Comparison of ENCODE assay signal across 1 cellular context in the genomic region with DNA sequence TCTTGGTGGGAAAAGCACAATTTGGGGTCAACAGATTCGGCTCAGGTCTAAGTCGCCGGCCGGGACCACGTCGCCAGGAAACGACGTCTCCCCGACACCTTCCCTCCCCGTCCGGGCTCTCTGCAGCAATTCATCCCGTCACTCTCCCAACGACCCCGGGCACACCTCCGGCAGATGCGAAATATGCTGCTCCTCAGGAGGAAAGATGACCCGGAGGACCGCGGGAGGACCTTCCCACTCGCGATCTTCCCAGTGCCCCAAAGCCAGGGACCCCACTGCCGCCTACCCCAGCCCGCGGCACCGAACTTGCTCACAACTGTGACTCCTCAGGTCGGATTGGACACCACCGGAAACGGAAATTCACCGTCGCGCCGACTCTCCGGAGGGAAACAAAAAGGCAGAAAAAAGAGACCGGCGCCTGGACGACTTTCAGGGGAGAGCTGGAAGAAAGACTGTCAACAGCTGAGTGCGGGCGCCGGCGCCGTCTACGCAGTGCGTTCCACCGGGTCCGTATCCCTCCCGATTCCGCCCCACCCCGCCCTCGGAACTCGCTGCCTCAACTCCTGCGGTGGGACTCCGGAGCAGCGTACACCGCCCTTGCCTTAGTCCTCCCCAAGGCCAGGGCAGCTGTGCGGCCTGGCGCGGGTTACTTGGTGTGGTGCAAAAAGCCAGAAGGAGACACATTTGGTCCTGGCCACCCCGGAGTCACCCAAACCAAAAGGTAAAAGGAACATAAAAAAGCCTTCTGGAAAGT.
TF ChIP-seq lines count a peak whose summit lies in the region.

No MANE protein-coding gene starts in this region.

TF ChIP-seq in GM12878, 131 proteins besides CTCF, POLR2A, EP300 and RAD21 (continues in another document):
- TF ChIP-seq IRF4 (IDR thresholded peaks at IDR 0.05; ENCODE audit: low read depth, low read length) (no peak), MXI1 (IDR thresholded peaks at IDR 0.05; ENCODE audit: low read depth, low read length) (peak; percentile 89), SIX5 (IDR thresholded peaks at IDR 0.05; ENCODE audit: low read depth, low read length, severe bottlenecking) (peak; percentile 69), EGR1 (IDR thresholded peaks at IDR 0.05; ENCODE audit: borderline replicate concordance in 1 of 2, low read depth in 2 of 2, low read length in 2 of 2) (peak; percentile 46 to 76), MEF2B (IDR thresholded peaks at IDR 0.05; ENCODE audit: partially characterized antibody, poor library complexity, severe bottlenecking) (peak; percentile 37), HCFC1 (IDR thresholded peaks at IDR 0.05; ENCODE audit: low read length) (peak; percentile 83), SMAD1 (IDR thresholded peaks at IDR 0.05; ENCODE audit: low read depth, partially characterized antibody) (no peak), BHLHE40 (IDR thresholded peaks at IDR 0.05; ENCODE audit: borderline replicate concordance in 1 of 2, low read depth in 2 of 2, low read length in 1 of 2) (peak; percentile 9 to 18; a peak in 1 of 4 replicates), SRF (IDR thresholded peaks at IDR 0.05; ENCODE audit: low read depth in 2 of 2, low read length in 2 of 2) (peak in 1 of 2 experiments; percentile 87; a peak in 2 of 4 replicates), PML (IDR thresholded peaks at IDR 0.05; ENCODE audit: low read length) (peak; percentile 97), ZNF207 (IDR thresholded peaks at IDR 0.05; ENCODE audit: borderline replicate concordance) (0 out of 2 replicates have a peak, but pooled peaks have one; percentile 31), YBX1 (IDR thresholded peaks at IDR 0.05) (no peak), STAT1 (conservative IDR thresholded peaks at IDR 0.05) (peak; percentile 74; the same call in 1 of the 2 replicates), SREBF2 (IDR thresholded peaks at IDR 0.05; ENCODE audit: low read length) (peak; percentile 69), CHD4 (IDR thresholded peaks at IDR 0.05) (no peak), DPF2 (IDR thresholded peaks at IDR 0.05) (no peak), RELA (IDR thresholded peaks at IDR 0.05; ENCODE audit: borderline replicate concordance, partially characterized antibody) (peak; percentile 59), SUZ12 (IDR thresholded peaks at IDR 0.05; ENCODE audit: unreplicated experiment) (no peak), CHD1 (IDR thresholded peaks at IDR 0.05; ENCODE audit: low read depth, low read length) (no peak), MTA2 (IDR thresholded peaks at IDR 0.05; ENCODE audit: low read depth) (no peak; the same call in 1 of the 2 replicates), RAD51 (IDR thresholded peaks at IDR 0.05) (no peak), NFYA (IDR thresholded peaks at IDR 0.05; ENCODE audit: borderline replicate concordance, low read depth, low read length) (no peak), RUNX3 (IDR thresholded peaks at IDR 0.05; ENCODE audit: low read length) (peak; percentile 52), FOS (IDR thresholded peaks at IDR 0.05; ENCODE audit: borderline replicate concordance, extremely low read depth, insufficient read length) (no peak)
- TF ChIP-seq, protein P1, sequence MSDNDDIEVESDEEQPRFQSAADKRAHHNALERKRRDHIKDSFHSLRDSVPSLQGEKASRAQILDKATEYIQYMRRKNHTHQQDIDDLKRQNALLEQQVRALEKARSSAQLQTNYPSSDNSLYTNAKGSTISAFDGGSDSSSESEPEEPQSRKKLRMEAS (IDR thresholded peaks at IDR 0.05; ENCODE audit: low read depth, low read length), result 0 out of 2 replicates have a peak, but pooled peaks have one; percentile 37
- TF ChIP-seq, protein P2, sequence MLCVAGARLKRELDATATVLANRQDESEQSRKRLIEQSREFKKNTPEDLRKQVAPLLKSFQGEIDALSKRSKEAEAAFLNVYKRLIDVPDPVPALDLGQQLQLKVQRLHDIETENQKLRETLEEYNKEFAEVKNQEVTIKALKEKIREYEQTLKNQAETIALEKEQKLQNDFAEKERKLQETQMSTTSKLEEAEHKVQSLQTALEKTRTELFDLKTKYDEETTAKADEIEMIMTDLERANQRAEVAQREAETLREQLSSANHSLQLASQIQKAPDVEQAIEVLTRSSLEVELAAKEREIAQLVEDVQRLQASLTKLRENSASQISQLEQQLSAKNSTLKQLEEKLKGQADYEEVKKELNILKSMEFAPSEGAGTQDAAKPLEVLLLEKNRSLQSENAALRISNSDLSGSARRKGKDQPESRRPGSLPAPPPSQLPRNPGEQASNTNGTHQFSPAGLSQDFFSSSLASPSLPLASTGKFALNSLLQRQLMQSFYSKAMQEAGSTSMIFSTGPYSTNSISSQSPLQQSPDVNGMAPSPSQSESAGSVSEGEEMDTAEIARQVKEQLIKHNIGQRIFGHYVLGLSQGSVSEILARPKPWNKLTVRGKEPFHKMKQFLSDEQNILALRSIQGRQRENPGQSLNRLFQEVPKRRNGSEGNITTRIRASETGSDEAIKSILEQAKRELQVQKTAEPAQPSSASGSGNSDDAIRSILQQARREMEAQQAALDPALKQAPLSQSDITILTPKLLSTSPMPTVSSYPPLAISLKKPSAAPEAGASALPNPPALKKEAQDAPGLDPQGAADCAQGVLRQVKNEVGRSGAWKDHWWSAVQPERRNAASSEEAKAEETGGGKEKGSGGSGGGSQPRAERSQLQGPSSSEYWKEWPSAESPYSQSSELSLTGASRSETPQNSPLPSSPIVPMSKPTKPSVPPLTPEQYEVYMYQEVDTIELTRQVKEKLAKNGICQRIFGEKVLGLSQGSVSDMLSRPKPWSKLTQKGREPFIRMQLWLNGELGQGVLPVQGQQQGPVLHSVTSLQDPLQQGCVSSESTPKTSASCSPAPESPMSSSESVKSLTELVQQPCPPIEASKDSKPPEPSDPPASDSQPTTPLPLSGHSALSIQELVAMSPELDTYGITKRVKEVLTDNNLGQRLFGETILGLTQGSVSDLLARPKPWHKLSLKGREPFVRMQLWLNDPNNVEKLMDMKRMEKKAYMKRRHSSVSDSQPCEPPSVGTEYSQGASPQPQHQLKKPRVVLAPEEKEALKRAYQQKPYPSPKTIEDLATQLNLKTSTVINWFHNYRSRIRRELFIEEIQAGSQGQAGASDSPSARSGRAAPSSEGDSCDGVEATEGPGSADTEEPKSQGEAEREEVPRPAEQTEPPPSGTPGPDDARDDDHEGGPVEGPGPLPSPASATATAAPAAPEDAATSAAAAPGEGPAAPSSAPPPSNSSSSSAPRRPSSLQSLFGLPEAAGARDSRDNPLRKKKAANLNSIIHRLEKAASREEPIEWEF (IDR thresholded peaks at IDR 0.05; ENCODE audit: insufficient replicate concordance, low read depth, low read length), result no peak
- TF ChIP-seq, protein P3, sequence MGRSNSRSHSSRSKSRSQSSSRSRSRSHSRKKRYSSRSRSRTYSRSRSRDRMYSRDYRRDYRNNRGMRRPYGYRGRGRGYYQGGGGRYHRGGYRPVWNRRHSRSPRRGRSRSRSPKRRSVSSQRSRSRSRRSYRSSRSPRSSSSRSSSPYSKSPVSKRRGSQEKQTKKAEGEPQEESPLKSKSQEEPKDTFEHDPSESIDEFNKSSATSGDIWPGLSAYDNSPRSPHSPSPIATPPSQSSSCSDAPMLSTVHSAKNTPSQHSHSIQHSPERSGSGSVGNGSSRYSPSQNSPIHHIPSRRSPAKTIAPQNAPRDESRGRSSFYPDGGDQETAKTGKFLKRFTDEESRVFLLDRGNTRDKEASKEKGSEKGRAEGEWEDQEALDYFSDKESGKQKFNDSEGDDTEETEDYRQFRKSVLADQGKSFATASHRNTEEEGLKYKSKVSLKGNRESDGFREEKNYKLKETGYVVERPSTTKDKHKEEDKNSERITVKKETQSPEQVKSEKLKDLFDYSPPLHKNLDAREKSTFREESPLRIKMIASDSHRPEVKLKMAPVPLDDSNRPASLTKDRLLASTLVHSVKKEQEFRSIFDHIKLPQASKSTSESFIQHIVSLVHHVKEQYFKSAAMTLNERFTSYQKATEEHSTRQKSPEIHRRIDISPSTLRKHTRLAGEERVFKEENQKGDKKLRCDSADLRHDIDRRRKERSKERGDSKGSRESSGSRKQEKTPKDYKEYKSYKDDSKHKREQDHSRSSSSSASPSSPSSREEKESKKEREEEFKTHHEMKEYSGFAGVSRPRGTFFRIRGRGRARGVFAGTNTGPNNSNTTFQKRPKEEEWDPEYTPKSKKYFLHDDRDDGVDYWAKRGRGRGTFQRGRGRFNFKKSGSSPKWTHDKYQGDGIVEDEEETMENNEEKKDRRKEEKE (IDR thresholded peaks at IDR 0.05), result no peak
- TF ChIP-seq, protein P4, sequence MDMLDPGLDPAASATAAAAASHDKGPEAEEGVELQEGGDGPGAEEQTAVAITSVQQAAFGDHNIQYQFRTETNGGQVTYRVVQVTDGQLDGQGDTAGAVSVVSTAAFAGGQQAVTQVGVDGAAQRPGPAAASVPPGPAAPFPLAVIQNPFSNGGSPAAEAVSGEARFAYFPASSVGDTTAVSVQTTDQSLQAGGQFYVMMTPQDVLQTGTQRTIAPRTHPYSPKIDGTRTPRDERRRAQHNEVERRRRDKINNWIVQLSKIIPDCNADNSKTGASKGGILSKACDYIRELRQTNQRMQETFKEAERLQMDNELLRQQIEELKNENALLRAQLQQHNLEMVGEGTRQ (IDR thresholded peaks at IDR 0.05; ENCODE audit: borderline replicate concordance, low read depth, low read length), result no peak
- TF ChIP-seq, protein P5, sequence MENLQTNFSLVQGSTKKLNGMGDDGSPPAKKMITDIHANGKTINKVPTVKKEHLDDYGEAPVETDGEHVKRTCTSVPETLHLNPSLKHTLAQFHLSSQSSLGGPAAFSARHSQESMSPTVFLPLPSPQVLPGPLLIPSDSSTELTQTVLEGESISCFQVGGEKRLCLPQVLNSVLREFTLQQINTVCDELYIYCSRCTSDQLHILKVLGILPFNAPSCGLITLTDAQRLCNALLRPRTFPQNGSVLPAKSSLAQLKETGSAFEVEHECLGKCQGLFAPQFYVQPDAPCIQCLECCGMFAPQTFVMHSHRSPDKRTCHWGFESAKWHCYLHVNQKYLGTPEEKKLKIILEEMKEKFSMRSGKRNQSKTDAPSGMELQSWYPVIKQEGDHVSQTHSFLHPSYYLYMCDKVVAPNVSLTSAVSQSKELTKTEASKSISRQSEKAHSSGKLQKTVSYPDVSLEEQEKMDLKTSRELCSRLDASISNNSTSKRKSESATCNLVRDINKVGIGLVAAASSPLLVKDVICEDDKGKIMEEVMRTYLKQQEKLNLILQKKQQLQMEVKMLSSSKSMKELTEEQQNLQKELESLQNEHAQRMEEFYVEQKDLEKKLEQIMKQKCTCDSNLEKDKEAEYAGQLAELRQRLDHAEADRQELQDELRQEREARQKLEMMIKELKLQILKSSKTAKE (IDR thresholded peaks at IDR 0.05; ENCODE audit: low read depth, poor library complexity, severe bottlenecking), result peak; percentile 49
- TF ChIP-seq, protein P6, sequence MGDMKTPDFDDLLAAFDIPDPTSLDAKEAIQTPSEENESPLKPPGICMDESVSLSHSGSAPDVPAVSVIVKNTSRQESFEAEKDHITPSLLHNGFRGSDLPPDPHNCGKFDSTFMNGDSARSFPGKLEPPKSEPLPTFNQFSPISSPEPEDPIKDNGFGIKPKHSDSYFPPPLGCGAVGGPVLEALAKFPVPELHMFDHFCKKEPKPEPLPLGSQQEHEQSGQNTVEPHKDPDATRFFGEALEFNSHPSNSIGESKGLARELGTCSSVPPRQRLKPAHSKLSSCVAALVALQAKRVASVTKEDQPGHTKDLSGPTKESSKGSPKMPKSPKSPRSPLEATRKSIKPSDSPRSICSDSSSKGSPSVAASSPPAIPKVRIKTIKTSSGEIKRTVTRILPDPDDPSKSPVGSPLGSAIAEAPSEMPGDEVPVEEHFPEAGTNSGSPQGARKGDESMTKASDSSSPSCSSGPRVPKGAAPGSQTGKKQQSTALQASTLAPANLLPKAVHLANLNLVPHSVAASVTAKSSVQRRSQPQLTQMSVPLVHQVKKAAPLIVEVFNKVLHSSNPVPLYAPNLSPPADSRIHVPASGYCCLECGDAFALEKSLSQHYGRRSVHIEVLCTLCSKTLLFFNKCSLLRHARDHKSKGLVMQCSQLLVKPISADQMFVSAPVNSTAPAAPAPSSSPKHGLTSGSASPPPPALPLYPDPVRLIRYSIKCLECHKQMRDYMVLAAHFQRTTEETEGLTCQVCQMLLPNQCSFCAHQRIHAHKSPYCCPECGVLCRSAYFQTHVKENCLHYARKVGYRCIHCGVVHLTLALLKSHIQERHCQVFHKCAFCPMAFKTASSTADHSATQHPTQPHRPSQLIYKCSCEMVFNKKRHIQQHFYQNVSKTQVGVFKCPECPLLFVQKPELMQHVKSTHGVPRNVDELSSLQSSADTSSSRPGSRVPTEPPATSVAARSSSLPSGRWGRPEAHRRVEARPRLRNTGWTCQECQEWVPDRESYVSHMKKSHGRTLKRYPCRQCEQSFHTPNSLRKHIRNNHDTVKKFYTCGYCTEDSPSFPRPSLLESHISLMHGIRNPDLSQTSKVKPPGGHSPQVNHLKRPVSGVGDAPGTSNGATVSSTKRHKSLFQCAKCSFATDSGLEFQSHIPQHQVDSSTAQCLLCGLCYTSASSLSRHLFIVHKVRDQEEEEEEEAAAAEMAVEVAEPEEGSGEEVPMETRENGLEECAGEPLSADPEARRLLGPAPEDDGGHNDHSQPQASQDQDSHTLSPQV (IDR thresholded peaks at IDR 0.05), result no peak
- TF ChIP-seq, protein P7, sequence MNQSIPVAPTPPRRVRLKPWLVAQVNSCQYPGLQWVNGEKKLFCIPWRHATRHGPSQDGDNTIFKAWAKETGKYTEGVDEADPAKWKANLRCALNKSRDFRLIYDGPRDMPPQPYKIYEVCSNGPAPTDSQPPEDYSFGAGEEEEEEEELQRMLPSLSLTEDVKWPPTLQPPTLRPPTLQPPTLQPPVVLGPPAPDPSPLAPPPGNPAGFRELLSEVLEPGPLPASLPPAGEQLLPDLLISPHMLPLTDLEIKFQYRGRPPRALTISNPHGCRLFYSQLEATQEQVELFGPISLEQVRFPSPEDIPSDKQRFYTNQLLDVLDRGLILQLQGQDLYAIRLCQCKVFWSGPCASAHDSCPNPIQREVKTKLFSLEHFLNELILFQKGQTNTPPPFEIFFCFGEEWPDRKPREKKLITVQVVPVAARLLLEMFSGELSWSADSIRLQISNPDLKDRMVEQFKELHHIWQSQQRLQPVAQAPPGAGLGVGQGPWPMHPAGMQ (IDR thresholded peaks at IDR 0.05; ENCODE audit: borderline replicate concordance), result no peak
